In the genomic region with DNA sequence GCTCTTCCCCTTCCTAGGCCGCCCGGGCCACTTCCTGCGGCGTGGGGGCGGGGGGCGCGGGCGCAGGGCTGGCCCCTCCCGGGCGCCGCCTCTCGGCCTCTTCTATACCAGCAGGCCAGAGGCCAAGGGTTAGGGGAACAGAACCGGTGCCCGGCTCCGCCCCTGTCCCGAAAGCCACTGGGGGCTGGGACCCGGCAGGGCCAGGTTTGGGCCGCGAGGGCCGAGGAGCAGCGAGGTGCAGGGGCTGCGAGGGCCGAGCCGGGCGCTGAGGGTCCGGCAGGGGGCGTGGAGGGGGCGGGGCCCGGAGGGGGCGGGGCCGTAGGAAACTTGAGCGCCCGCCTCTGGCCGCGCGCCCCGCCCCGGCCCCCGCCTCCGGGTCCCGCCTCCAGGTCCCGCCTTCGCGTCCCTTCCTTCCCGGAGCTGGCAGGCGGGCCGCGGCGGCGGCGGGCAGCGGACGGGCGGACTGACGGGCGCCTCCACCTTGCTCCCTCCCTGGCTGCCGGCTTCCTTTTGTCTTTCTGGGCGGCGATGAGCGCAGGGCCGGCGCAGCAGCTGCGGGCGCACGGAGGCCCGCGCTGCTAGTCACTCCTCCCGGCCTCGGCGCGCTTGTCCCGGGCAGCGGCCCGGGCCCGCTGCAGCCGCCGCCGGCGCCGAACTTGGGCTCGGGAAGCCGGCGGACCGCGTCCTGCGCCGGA, we compare ENCODE assay signal across 1 cellular context.
A peak's percentile ranks its signal among the peaks of the same experiment; 100 is the strongest.
TF ChIP-seq lines count a peak whose summit lies in the region.

A gene (plus strand): TSS at position 426 of the 695 bp plus-strand sequence. CDS start 116,854 bp downstream, outside the sequence.

TF ChIP-seq in K562, 482 proteins besides CTCF, POLR2A, EP300 and RAD21 (continued from another document and continues in another):
- TF ChIP-seq, protein P1, sequence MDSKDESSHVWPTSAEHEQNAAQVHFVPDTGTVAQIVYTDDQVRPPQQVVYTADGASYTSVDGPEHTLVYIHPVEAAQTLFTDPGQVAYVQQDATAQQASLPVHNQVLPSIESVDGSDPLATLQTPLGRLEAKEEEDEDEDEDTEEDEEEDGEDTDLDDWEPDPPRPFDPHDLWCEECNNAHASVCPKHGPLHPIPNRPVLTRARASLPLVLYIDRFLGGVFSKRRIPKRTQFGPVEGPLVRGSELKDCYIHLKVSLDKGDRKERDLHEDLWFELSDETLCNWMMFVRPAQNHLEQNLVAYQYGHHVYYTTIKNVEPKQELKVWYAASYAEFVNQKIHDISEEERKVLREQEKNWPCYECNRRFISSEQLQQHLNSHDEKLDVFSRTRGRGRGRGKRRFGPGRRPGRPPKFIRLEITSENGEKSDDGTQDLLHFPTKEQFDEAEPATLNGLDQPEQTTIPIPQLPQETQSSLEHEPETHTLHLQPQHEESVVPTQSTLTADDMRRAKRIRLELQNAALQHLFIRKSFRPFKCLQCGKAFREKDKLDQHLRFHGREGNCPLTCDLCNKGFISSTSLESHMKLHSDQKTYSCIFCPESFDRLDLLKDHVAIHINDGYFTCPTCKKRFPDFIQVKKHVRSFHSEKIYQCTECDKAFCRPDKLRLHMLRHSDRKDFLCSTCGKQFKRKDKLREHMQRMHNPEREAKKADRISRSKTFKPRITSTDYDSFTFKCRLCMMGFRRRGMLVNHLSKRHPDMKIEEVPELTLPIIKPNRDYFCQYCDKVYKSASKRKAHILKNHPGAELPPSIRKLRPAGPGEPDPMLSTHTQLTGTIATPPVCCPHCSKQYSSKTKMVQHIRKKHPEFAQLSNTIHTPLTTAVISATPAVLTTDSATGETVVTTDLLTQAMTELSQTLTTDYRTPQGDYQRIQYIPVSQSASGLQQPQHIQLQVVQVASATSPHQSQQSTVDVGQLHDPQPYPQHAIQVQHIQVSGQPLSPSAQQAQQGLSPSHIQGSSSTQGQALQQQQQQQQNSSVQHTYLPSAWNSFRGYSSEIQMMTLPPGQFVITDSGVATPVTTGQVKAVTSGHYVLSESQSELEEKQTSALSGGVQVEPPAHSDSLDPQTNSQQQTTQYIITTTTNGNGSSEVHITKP (IDR thresholded peaks at IDR 0.05; ENCODE audit: partially characterized antibody) = no peak
- TF ChIP-seq FOXJ3 (CRISPR knock-in tag; IDR thresholded peaks at IDR 0.05) (no peak), E2F3 (CRISPR knock-in tag; IDR thresholded peaks at IDR 0.05) (peak; percentile 68; the same call in 1 of the 2 replicates), PTBP1 (IDR thresholded peaks at IDR 0.05; ENCODE audit: low read depth, low read length) (no peak), BACH1 (tag; IDR thresholded peaks at IDR 0.05) (no peak), BRF1 (IDR thresholded peaks at IDR 0.05; ENCODE audit: borderline replicate concordance, extremely low read depth, insufficient read length) (no peak), MTA2 (IDR thresholded peaks at IDR 0.05; ENCODE audit: low read depth) (no peak), BRD9 (IDR thresholded peaks at IDR 0.05; ENCODE audit: low read depth, partially characterized antibody) (no peak), ZNF551 (CRISPR knock-in tag; IDR thresholded peaks at IDR 0.05) (no peak), ZNF830 (CRISPR knock-in tag; IDR thresholded peaks at IDR 0.05) (no peak), SOX6 (IDR thresholded peaks at IDR 0.05) (0 out of 2 replicates have a peak, but pooled peaks have one; percentile 7), JUND (IDR thresholded peaks at IDR 0.05; ENCODE audit: borderline replicate concordance, low read depth, low read length) (peak; percentile 45), JUND (tag; IDR thresholded peaks at IDR 0.05; ENCODE audit: borderline replicate concordance, low read depth, low read length) (no peak; the same call in 2 of the 3 replicates), KLF13 (tag; IDR thresholded peaks at IDR 0.05; ENCODE audit: borderline replicate concordance, low read depth) (peak; percentile 51; the same call in 1 of the 2 replicates), ZNF274 (IDR thresholded peaks at IDR 0.05; ENCODE audit: borderline replicate concordance, low read depth, low read length) (no peak), ZNF707 (CRISPR knock-in tag; conservative IDR thresholded peaks at IDR 0.05) (no peak), PTRF (tag; IDR thresholded peaks at IDR 0.05) (no peak), IRF2 (CRISPR knock-in tag; IDR thresholded peaks at IDR 0.05) (no peak), ZNF174 (CRISPR knock-in tag; IDR thresholded peaks at IDR 0.05) (no peak), ZKSCAN3 (CRISPR knock-in tag; IDR thresholded peaks at IDR 0.05) (no peak), ZNF354B (CRISPR knock-in tag; IDR thresholded peaks at IDR 0.05) (no peak), BCL6 (CRISPR knock-in tag; IDR thresholded peaks at IDR 0.05) (no peak), POLR2AphosphoS5 (IDR thresholded peaks at IDR 0.05; ENCODE audit: control insufficient read depth, insufficient read depth, low read depth, low read length) (no peak), ZFP36 (IDR thresholded peaks at IDR 0.05; ENCODE audit: low read depth, low read length, partially characterized antibody) (no peak), MCM2 (IDR thresholded peaks at IDR 0.05; ENCODE audit: low read depth) (no peak), SMARCC2 (IDR thresholded peaks at IDR 0.05; ENCODE audit: low read depth) (no peak), GATAD2A (IDR thresholded peaks at IDR 0.05) (0 out of 2 replicates have a peak, but pooled peaks have one; percentile 33), SRSF3 (IDR thresholded peaks at IDR 0.05; ENCODE audit: insufficient read depth, low read length) (no peak), EGR1 (conservative IDR thresholded peaks at IDR 0.05) (peak; percentile 72), ZNF232 (CRISPR knock-in tag; IDR thresholded peaks at IDR 0.05) (no peak), SREBF2 (CRISPR knock-in tag; IDR thresholded peaks at IDR 0.05) (no peak), PHF21A (IDR thresholded peaks at IDR 0.05; ENCODE audit: borderline replicate concordance, low read depth) (peak; percentile 78; the same call in 1 of the 2 replicates), FIP1L1 (IDR thresholded peaks at IDR 0.05; ENCODE audit: low read depth, low read length, poor library complexity, severe bottlenecking) (peak; percentile 41), BMI1 (IDR thresholded peaks at IDR 0.05; ENCODE audit: low read length) (no peak), ZNF134 (CRISPR knock-in tag; conservative IDR thresholded peaks at IDR 0.05) (no peak), HDAC1 (IDR thresholded peaks at IDR 0.05) (peak in 1 of 2 experiments; percentile 60; a peak in 1 of 4 replicates), ZNF140 (CRISPR knock-in tag; IDR thresholded peaks at IDR 0.05) (no peak), ZNF780A (CRISPR knock-in tag; IDR thresholded peaks at IDR 0.05) (no peak)
- TF ChIP-seq, protein P2, sequence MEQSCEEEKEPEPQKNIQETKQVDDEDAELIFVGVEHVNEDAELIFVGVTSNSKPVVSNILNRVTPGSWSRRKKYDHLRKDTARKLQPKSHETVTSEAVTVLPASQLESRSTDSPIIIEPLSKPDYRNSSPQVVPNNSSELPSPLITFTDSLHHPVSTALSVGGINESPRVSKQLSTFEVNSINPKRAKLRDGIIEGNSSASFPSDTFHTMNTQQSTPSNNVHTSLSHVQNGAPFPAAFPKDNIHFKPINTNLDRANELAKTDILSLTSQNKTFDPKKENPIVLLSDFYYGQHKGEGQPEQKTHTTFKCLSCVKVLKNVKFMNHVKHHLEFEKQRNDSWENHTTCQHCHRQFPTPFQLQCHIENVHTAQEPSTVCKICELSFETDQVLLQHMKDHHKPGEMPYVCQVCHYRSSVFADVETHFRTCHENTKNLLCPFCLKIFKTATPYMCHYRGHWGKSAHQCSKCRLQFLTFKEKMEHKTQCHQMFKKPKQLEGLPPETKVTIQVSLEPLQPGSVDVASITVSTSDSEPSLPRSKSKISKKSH (CRISPR knock-in tag; IDR thresholded peaks at IDR 0.05) = no peak
- TF ChIP-seq, protein P3, sequence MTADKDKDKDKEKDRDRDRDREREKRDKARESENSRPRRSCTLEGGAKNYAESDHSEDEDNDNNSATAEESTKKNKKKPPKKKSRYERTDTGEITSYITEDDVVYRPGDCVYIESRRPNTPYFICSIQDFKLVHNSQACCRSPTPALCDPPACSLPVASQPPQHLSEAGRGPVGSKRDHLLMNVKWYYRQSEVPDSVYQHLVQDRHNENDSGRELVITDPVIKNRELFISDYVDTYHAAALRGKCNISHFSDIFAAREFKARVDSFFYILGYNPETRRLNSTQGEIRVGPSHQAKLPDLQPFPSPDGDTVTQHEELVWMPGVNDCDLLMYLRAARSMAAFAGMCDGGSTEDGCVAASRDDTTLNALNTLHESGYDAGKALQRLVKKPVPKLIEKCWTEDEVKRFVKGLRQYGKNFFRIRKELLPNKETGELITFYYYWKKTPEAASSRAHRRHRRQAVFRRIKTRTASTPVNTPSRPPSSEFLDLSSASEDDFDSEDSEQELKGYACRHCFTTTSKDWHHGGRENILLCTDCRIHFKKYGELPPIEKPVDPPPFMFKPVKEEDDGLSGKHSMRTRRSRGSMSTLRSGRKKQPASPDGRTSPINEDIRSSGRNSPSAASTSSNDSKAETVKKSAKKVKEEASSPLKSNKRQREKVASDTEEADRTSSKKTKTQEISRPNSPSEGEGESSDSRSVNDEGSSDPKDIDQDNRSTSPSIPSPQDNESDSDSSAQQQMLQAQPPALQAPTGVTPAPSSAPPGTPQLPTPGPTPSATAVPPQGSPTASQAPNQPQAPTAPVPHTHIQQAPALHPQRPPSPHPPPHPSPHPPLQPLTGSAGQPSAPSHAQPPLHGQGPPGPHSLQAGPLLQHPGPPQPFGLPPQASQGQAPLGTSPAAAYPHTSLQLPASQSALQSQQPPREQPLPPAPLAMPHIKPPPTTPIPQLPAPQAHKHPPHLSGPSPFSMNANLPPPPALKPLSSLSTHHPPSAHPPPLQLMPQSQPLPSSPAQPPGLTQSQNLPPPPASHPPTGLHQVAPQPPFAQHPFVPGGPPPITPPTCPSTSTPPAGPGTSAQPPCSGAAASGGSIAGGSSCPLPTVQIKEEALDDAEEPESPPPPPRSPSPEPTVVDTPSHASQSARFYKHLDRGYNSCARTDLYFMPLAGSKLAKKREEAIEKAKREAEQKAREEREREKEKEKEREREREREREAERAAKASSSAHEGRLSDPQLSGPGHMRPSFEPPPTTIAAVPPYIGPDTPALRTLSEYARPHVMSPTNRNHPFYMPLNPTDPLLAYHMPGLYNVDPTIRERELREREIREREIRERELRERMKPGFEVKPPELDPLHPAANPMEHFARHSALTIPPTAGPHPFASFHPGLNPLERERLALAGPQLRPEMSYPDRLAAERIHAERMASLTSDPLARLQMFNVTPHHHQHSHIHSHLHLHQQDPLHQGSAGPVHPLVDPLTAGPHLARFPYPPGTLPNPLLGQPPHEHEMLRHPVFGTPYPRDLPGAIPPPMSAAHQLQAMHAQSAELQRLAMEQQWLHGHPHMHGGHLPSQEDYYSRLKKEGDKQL (CRISPR knock-in tag; IDR thresholded peaks at IDR 0.05; ENCODE audit: borderline replicate concordance) = no peak
- TF ChIP-seq, protein P4, sequence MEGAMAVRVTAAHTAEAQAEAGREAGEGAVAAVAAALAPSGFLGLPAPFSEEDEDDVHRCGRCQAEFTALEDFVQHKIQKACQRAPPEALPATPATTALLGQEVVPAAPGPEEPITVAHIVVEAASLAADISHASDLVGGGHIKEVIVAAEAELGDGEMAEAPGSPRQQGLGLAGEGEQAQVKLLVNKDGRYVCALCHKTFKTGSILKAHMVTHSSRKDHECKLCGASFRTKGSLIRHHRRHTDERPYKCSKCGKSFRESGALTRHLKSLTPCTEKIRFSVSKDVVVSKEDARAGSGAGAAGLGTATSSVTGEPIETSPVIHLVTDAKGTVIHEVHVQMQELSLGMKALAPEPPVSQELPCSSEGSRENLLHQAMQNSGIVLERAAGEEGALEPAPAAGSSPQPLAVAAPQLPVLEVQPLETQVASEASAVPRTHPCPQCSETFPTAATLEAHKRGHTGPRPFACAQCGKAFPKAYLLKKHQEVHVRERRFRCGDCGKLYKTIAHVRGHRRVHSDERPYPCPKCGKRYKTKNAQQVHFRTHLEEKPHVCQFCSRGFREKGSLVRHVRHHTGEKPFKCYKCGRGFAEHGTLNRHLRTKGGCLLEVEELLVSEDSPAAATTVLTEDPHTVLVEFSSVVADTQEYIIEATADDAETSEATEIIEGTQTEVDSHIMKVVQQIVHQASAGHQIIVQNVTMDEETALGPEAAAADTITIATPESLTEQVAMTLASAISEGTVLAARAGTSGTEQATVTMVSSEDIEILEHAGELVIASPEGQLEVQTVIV (CRISPR knock-in tag; IDR thresholded peaks at IDR 0.05; ENCODE audit: borderline replicate concordance) = no peak
- TF ChIP-seq, protein P5, sequence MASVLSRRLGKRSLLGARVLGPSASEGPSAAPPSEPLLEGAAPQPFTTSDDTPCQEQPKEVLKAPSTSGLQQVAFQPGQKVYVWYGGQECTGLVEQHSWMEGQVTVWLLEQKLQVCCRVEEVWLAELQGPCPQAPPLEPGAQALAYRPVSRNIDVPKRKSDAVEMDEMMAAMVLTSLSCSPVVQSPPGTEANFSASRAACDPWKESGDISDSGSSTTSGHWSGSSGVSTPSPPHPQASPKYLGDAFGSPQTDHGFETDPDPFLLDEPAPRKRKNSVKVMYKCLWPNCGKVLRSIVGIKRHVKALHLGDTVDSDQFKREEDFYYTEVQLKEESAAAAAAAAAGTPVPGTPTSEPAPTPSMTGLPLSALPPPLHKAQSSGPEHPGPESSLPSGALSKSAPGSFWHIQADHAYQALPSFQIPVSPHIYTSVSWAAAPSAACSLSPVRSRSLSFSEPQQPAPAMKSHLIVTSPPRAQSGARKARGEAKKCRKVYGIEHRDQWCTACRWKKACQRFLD (CRISPR knock-in tag; IDR thresholded peaks at IDR 0.05) = no peak
- TF ChIP-seq, protein P6, sequence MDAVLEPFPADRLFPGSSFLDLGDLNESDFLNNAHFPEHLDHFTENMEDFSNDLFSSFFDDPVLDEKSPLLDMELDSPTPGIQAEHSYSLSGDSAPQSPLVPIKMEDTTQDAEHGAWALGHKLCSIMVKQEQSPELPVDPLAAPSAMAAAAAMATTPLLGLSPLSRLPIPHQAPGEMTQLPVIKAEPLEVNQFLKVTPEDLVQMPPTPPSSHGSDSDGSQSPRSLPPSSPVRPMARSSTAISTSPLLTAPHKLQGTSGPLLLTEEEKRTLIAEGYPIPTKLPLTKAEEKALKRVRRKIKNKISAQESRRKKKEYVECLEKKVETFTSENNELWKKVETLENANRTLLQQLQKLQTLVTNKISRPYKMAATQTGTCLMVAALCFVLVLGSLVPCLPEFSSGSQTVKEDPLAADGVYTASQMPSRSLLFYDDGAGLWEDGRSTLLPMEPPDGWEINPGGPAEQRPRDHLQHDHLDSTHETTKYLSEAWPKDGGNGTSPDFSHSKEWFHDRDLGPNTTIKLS (IDR thresholded peaks at IDR 0.05; ENCODE audit: borderline replicate concordance, low read depth) = no peak
- TF ChIP-seq, protein P7, sequence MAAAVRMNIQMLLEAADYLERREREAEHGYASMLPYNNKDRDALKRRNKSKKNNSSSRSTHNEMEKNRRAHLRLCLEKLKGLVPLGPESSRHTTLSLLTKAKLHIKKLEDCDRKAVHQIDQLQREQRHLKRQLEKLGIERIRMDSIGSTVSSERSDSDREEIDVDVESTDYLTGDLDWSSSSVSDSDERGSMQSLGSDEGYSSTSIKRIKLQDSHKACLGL (CRISPR knock-in tag; IDR thresholded peaks at IDR 0.05; ENCODE audit: borderline replicate concordance, poor library complexity, severe bottlenecking) = no peak
- TF ChIP-seq, protein P8, sequence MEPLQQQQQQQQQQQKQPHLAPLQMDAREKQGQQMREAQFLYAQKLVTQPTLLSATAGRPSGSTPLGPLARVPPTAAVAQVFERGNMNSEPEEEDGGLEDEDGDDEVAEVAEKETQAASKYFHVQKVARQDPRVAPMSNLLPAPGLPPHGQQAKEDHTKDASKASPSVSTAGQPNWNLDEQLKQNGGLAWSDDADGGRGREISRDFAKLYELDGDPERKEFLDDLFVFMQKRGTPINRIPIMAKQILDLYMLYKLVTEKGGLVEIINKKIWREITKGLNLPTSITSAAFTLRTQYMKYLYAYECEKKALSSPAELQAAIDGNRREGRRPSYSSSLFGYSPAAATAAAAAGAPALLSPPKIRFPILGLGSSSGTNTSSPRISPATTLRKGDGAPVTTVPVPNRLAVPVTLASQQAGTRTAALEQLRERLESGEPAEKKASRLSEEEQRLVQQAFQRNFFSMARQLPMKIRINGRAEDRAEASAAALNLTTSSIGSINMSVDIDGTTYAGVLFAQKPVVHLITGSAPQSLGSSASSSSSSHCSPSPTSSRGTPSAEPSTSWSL (CRISPR knock-in tag; IDR thresholded peaks at IDR 0.05; ENCODE audit: borderline replicate concordance) = no peak
